13 cellular contexts compared by ENCODE assay signal in genomic region chr17:48795444-48796162, GRCh38. TPM values are rescaled to one million over a fixed set of nuclear protein-coding genes. Genes with fewer than 3 reads are reported as not detected.
DNase-seq lines count a peak whose midpoint lies in the region; FAIRE-seq and TF ChIP-seq lines count a peak whose summit lies in the region.
"Had no signal": no experiment of that assay in that cellular context is flagged by ENCODE, and none has a peak within 500 bp of the region (broad histone marks: within the 10 kb centered on the region; RNA-seq: fewer than 3 reads in every experiment).

No MANE protein-coding gene starts in this region.

- H3K27me3 Mint-ChIP-seq in progenitor cell of endocrine pancreas, result peaks cover 28% of the 10 kb centered on the region
- H3K27me3 Mint-ChIP-seq in activated CD4-positive, alpha-beta memory T cell treated with anti-CD3 and anti-CD28 coated beads, Interleukin-2, amount 10 ng/mL, durations not matched to agents 7 days and 5 days, result peaks cover 46% of the 10 kb centered on the region

- H3K36me3 Mint-ChIP-seq in progenitor cell of endocrine pancreas (ENCODE audit: insufficient read depth), result no peaks in the 10 kb centered on the region
- no peaks in the 10 kb centered on the region for H3K36me3 Mint-ChIP-seq in activated CD4-positive, alpha-beta memory T cell treated with anti-CD3 and anti-CD28 coated beads, Interleukin-2, amount 10 ng/mL, durations not matched to agents 7 days and 5 days (ENCODE audit: low read depth)

- CTCF ChIA-PET in activated CD4-positive, alpha-beta memory T cell treated with anti-CD3 and anti-CD28 coated beads, Interleukin-2, amount 10 ng/mL, durations not matched to agents 7 days and 5 days (lab: Charles Lee), result interaction anchor here (0.6 kb wide), 1 partner anchor 80 kb away, joined by 3 read pairs; no protein-coding TSS in a partner anchor

- TF ChIP-seq CTCF in fibroblast of villous mesenchyme (IDR thresholded peaks at IDR 0.05; ENCODE audit: insufficient read depth, low read depth, low read length), result no peak
- TF ChIP-seq CTCF in progenitor cell of endocrine pancreas (IDR thresholded peaks at IDR 0.05; ENCODE audit: unreplicated experiment), result no peak

- peak overlapping the region; percentile 82 for H3K27ac Mint-ChIP-seq in progenitor cell of endocrine pancreas
- H3K27ac Mint-ChIP-seq in activated CD4-positive, alpha-beta memory T cell treated with anti-CD3 and anti-CD28 coated beads, Interleukin-2, amount 10 ng/mL, durations not matched to agents 7 days and 5 days, result no peak overlapping the region
- H3K27ac Mint-ChIP-seq: H9 had no signal

- no peaks in the 10 kb centered on the region for H3K9me3 Mint-ChIP-seq in progenitor cell of endocrine pancreas (ENCODE audit: low read depth)
- H3K9me3 Mint-ChIP-seq in activated CD4-positive, alpha-beta memory T cell treated with anti-CD3 and anti-CD28 coated beads, Interleukin-2, amount 10 ng/mL, durations not matched to agents 7 days and 5 days, result no peaks in the 10 kb centered on the region
- H3K9me3 Mint-ChIP-seq: H9 had no signal

- peaks cover 21% of the 10 kb centered on the region for H3K4me1 Mint-ChIP-seq in progenitor cell of endocrine pancreas (ENCODE audit: low read depth)
- H3K4me1 Mint-ChIP-seq in activated CD4-positive, alpha-beta memory T cell treated with anti-CD3 and anti-CD28 coated beads, Interleukin-2, amount 10 ng/mL, durations not matched to agents 7 days and 5 days, result peaks cover 12% of the 10 kb centered on the region

- peak; percentile 87 for FAIRE-seq in RCC 7860 (lab: Jason Lieb, UNC)

- H3K4me3 ChIP-seq in fibroblast of villous mesenchyme (ENCODE audit: low read depth, low read length), result no peak overlapping the region
- H3K4me3 ChIP-seq: tibial artery had no signal

- POLR2A ChIA-PET in activated CD4-positive, alpha-beta memory T cell treated with anti-CD3 and anti-CD28 coated beads, Interleukin-2, amount 10 ng/mL, durations not matched to agents 7 days and 5 days (lab: Charles Lee), result no interaction called here

- DNase-seq in DMS53 treated with DMSO at 0.1 percent for 48 hours (lab: John Stamatoyannopoulos, UW; ENCODE audit: unreplicated experiment), result peak; percentile 18
- DNase-seq in RCC 7860 (ENCODE audit: low spot score), result peak; percentile 87
- peak; percentile 94 for DNase-seq in fibroblast of villous mesenchyme (ENCODE audit: low read depth)
- DNase-seq in progenitor cell of endocrine pancreas (ENCODE audit: low spot score, unreplicated experiment), result no peak
- no peak for DNase-seq in NCI-H2196 (lab: John Stamatoyannopoulos, UW; ENCODE audit: unreplicated experiment)
- DNase-seq in activated CD8-positive, alpha-beta memory T cell treated with anti-CD3 and anti-CD28 coated beads for 24 hours, result no peak
- DNase-seq in activated CD4-positive, alpha-beta memory T cell treated with anti-CD3 and anti-CD28 coated beads, Interleukin-2, amount 10 ng/mL, durations not matched to agents 7 days and 5 days, result no peak
- DNase-seq in NCI-H345 treated with DMSO at 0.1 percent for 48 hours (lab: John Stamatoyannopoulos, UW; ENCODE audit: unreplicated experiment), result no peak
- DNase-seq: activated CD4-positive, alpha-beta T cell treated with anti-CD3 and anti-CD28 coated beads, Interleukin-2, amount 50 U/mL, for 1 hour; foreskin melanocyte; H9; NCI-H187 treated with DMSO at 0.1 percent for 48 hours had no signal

- H3K4me3 Mint-ChIP-seq in progenitor cell of endocrine pancreas (ENCODE audit: low read depth), result no peak overlapping the region
- no peak overlapping the region for H3K4me3 Mint-ChIP-seq in activated CD4-positive, alpha-beta memory T cell treated with anti-CD3 and anti-CD28 coated beads, Interleukin-2, amount 10 ng/mL, durations not matched to agents 7 days and 5 days
- H3K4me3 Mint-ChIP-seq: H9 had no signal

RNA-seq across cellular contexts. Expression of gene TTLL6, which starts 21.4 kb away (rescaled TPM):
- total RNA-seq in fibroblast of villous mesenchyme (under 0.01 TPM in 2 replicates), progenitor cell of endocrine pancreas (2.9 and 4.0 TPM in 2 replicates)
- not detected for total RNA-seq in activated CD4-positive, alpha-beta memory T cell treated with anti-CD3 and anti-CD28 coated beads, Interleukin-2, amount 10 ng/mL, durations not matched to agents 7 days and 5 days

RNA-seq across cellular contexts. Expression of gene CALCOCO2, which starts 35.2 kb away (rescaled TPM):
- total RNA-seq in fibroblast of villous mesenchyme, result 93.7 and 98.9 TPM in 2 replicates
- total RNA-seq in progenitor cell of endocrine pancreas, result 85.3 and 92.6 TPM in 2 replicates
- total RNA-seq in activated CD4-positive, alpha-beta memory T cell treated with anti-CD3 and anti-CD28 coated beads, Interleukin-2, amount 10 ng/mL, durations not matched to agents 7 days and 5 days, result 100 to 1,000 TPM; 162 to 176 TPM

Comparison
In these comparisons a context has a peak if more than half of its experiments do, and no peak if none do; other contexts are left out.
1. DNase-seq: peak in DMS53 treated with DMSO at 0.1 percent for 48 hours (single experiment), RCC 7860 (single experiment) and fibroblast of villous mesenchyme (single experiment); none in progenitor cell of endocrine pancreas (single experiment), NCI-H2196 (single experiment), activated CD8-positive, alpha-beta memory T cell treated with anti-CD3 and anti-CD28 coated beads for 24 hours (single experiment), activated CD4-positive, alpha-beta memory T cell treated with anti-CD3 and anti-CD28 coated beads, Interleukin-2, amount 10 ng/mL, durations not matched to agents 7 days and 5 days (single experiment) and NCI-H345 treated with DMSO at 0.1 percent for 48 hours (single experiment).